In the genomic region with DNA sequence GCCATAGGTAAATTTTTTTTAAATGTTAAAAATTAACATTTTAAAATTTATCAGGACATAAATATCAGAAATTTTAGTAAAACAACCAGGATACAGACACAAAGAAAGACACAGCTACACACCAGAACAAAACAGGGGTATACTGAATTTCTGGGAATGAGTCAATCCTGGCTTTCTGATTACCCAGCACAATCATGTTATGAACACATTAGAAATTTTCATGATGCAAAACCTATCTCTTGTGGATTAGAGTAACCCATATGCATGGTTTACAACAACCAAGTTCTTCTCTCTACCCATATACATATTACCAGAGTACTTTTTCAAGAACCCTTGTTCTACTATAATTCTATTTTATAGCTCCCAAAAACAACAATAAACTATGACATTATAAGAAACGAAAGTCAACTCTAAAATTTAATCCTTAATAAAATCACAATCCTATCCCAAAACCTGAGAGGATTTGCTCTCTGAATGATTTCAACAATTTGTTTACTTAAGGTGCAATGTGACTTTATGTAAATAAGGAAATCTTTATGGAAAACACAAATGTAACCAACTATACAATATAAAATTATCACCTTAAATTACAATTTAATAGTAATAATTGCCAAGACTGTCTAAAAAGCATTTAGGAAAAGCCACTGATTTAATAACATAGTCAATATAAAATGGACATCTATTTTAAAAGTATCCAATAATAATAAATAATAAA, we compare ENCODE assay signal across 37 cellular contexts.
"Had no signal": no experiment of that assay in that cellular context is flagged by ENCODE, and none has a peak within 500 bp of the region (broad histone marks: within the 10 kb centered on the region; RNA-seq: fewer than 3 reads in every experiment).

No MANE protein-coding gene starts in this region.

- H3K4me3 Mint-ChIP-seq: activated CD4-positive, alpha-beta memory T cell treated with anti-CD3 and anti-CD28 coated beads, Interleukin-2, amount 10 ng/mL, durations not matched to agents 7 days and 5 days; activated CD8-positive, alpha-beta memory T cell treated with anti-CD3 and anti-CD28 coated beads, Interleukin-2, amount 10 ng/mL, durations not matched to agents 7 days and 5 days; activated naive CD4-positive, alpha-beta T cell treated with anti-CD3 and anti-CD28 coated beads for 36 hours; activated naive CD8-positive, alpha-beta T cell treated with anti-CD3 and anti-CD28 coated beads for 36 hours; T-helper 1 cell treated with Interleukin-12 subunit alpha and Interleukin-12 subunit beta and Interleukin-4 antibody, amounts not matched to agents 30 μg/mL and 1 μg/mL, for 36 hours; T-helper 2 cell treated with Interferon-gamma antibody and Interleukin-4, amounts not matched to agents 5 μg/mL and 100 μg/mL, for 36 hours; WTC11 had no signal

- H3K4me1 ChIP-seq: Peyer's patch, SJSA1 had no signal

- H3K27me3 Mint-ChIP-seq: activated CD4-positive, alpha-beta memory T cell treated with anti-CD3 and anti-CD28 coated beads, Interleukin-2, amount 10 ng/mL, durations not matched to agents 7 days and 5 days; activated CD8-positive, alpha-beta memory T cell treated with anti-CD3 and anti-CD28 coated beads, Interleukin-2, amount 10 ng/mL, durations not matched to agents 7 days and 5 days; activated naive CD8-positive, alpha-beta T cell treated with anti-CD3 and anti-CD28 coated beads for 36 hours had no signal

- H3K27ac ChIP-seq: brain microvascular endothelial cell, Peyer's patch, SJSA1 had no signal

- ATAC-seq: activated CD4-positive, CD25-positive, alpha-beta regulatory T cell treated with anti-CD3 and anti-CD28 coated beads, Interleukin-2, amount 50 U/mL, for 24 hours; activated CD8-positive, alpha-beta memory T cell treated with anti-CD3 and anti-CD28 coated beads, Interleukin-2, amount 10 ng/mL, durations not matched to agents 7 days and 5 days; K562; PC-3; WTC11 had no signal

- H3K9ac ChIP-seq: SK-N-SH had no signal

- H3K36me3 ChIP-seq: brain microvascular endothelial cell, MG63, Peyer's patch, SJSA1 had no signal

- H3K4me1 Mint-ChIP-seq: activated CD4-positive, alpha-beta memory T cell treated with anti-CD3 and anti-CD28 coated beads, Interleukin-2, amount 10 ng/mL, durations not matched to agents 7 days and 5 days; activated naive CD8-positive, alpha-beta T cell treated with anti-CD3 and anti-CD28 coated beads for 36 hours had no signal

- DNase-seq: activated CD4-positive, alpha-beta memory T cell treated with anti-CD3 and anti-CD28 coated beads, Interleukin-2, amount 10 ng/mL, durations not matched to agents 7 days and 5 days; activated CD4-positive, alpha-beta T cell treated with anti-CD3 and anti-CD28 coated beads for 48 hours; activated CD8-positive, alpha-beta memory T cell treated with anti-CD3 and anti-CD28 coated beads for 24 hours; activated CD8-positive, alpha-beta memory T cell treated with anti-CD3 and anti-CD28 coated beads, Interleukin-2, amount 10 ng/mL, durations not matched to agents 7 days and 5 days; activated CD8-positive, alpha-beta memory T cell treated with anti-CD3 and anti-CD28 coated beads, Interleukin-2, amount 50 U/mL, for 48 hours; activated gamma-delta T cell treated with Interleukin-2 at 50 U/mL for 16 hours; activated naive CD4-positive, alpha-beta T cell treated with anti-CD3 and anti-CD28 coated beads for 36 hours; activated naive CD8-positive, alpha-beta T cell treated with anti-CD3 and anti-CD28 coated beads for 36 hours; activated T-cell treated with anti-CD3 and anti-CD28 coated beads, Interleukin-2, amount 50 U/mL, for 1 hour; amniotic stem cell; aorta; brain microvascular endothelial cell; central memory CD4-positive, alpha-beta T cell; Karpas-422; MG63; NCI-H1048; NCI-H1105 treated with DMSO at 0.1 percent for 48 hours; NCI-H1436; NCI-H1694; NCI-H1930; NCI-H2107; NCI-H2171; NCI-H510A; NCI-H526; NCI-H748 treated with DMSO at 0.1 percent for 48 hours; NK-92 treated with Interleukin-12 subunit alpha and Interleukin-12 subunit beta, amount 100 ng/mL, for 24 hours; PC-3; Peyer's patch; RPMI8226; SHP77 treated with DMSO at 0.1 percent for 48 hours; SK-N-SH had no signal

- H3K27me3 ChIP-seq: brain microvascular endothelial cell, MG63, Peyer's patch, SJSA1 had no signal

- H3K4me3 ChIP-seq: K562, MG63, Peyer's patch, SJSA1 had no signal

- H3K9me3 ChIP-seq: MG63, Peyer's patch, SJSA1, SK-N-SH had no signal

- H3K9me3 Mint-ChIP-seq: activated CD4-positive, alpha-beta memory T cell treated with anti-CD3 and anti-CD28 coated beads, Interleukin-2, amount 10 ng/mL, durations not matched to agents 7 days and 5 days; activated naive CD4-positive, alpha-beta T cell treated with anti-CD3 and anti-CD28 coated beads for 36 hours; activated naive CD8-positive, alpha-beta T cell treated with anti-CD3 and anti-CD28 coated beads for 36 hours; T-helper 1 cell treated with Interleukin-12 subunit alpha and Interleukin-12 subunit beta and Interleukin-4 antibody, amounts not matched to agents 30 μg/mL and 1 μg/mL, for 36 hours; T-helper 2 cell treated with Interferon-gamma antibody and Interleukin-4, amounts not matched to agents 5 μg/mL and 100 μg/mL, for 36 hours; WTC11 had no signal

- H3K27ac Mint-ChIP-seq: activated CD4-positive, alpha-beta memory T cell treated with anti-CD3 and anti-CD28 coated beads, Interleukin-2, amount 10 ng/mL, durations not matched to agents 7 days and 5 days; activated CD8-positive, alpha-beta memory T cell treated with anti-CD3 and anti-CD28 coated beads, Interleukin-2, amount 10 ng/mL, durations not matched to agents 7 days and 5 days; activated naive CD4-positive, alpha-beta T cell treated with anti-CD3 and anti-CD28 coated beads for 36 hours; activated naive CD8-positive, alpha-beta T cell treated with anti-CD3 and anti-CD28 coated beads for 36 hours; T-helper 1 cell treated with Interleukin-12 subunit alpha and Interleukin-12 subunit beta and Interleukin-4 antibody, amounts not matched to agents 30 μg/mL and 1 μg/mL, for 36 hours; T-helper 2 cell treated with Interferon-gamma antibody and Interleukin-4, amounts not matched to agents 5 μg/mL and 100 μg/mL, for 36 hours; WTC11 had no signal
